In genomic region chr22:42074846-42075245, GRCh38 we compare ENCODE assay signal across 1 cellular context.
TF ChIP-seq lines count a peak whose summit lies in the region.

No MANE protein-coding gene starts in this region.

TF ChIP-seq in HEK293, 187 proteins besides CTCF, POLR2A, EP300 and RAD21:
- TF ChIP-seq GLIS2 (tag by site-specific recombination; IDR thresholded peaks at IDR 0.05) (0 out of 2 replicates have a peak, but pooled peaks have one; percentile 1), ZNF426 (tag by site-specific recombination; IDR thresholded peaks at IDR 0.05) (no peak), KLF8 (tag by site-specific recombination; IDR thresholded peaks at IDR 0.05) (no peak), ZNF658 (tag by site-specific recombination; IDR thresholded peaks at IDR 0.05) (no peak), ZNF24 (tag by site-specific recombination; IDR thresholded peaks at IDR 0.05) (no peak)
